ENCODE assay signal across 8 cellular contexts in the genomic region with DNA sequence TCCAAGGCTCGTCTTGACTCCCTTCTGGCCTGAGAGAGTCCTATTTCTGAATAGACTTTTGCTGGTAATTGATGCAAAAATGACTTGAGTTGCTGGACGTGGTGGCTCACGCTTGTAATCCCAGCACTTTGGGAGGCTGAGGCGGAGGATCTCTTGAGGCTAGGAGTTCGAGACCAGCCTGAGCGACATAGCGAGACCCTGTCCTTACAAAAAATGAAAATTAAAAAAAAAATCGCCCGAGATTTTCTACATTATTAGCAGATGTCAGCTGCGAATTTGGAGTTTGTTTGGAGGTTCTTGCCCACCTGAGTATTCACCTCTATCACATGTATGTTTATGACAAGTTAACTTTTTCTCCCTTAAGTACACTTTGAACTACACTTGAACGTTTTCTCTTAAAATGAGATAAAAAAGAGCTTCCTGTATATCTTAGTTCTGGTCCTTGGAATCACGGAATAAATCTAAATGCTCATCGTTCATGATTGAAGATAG. TPM values are rescaled to one million over a fixed set of nuclear protein-coding genes. Genes with fewer than 3 reads are reported as not detected.
DNase-seq lines count a peak whose midpoint lies in the region; ATAC-seq and TF ChIP-seq lines count a peak whose summit lies in the region.

No MANE protein-coding gene starts in this region.

- H3K4me3 ChIP-seq in heart left ventricle (peak overlapping the region in 10 of 12 donors; percentile 69 to 99 (median 85)), mesenchymal stem cell (ENCODE audit: insufficient read depth in 1 of 2, low read depth in 1 of 2, low read length in 2 of 2) (peak overlapping the region in 1 of 2 experiments; percentile 100), upper lobe of left lung (peak overlapping the region in 3 of 4 donors; percentile 66 to 73 (median 70)), aorta (ENCODE audit: low read length in 2 of 2) (no peak overlapping the region)

- no peak overlapping the region for H2BK12ac ChIP-seq in mesenchymal stem cell (ENCODE audit: low read length in 2 of 2)

- H3K4me3 Mint-ChIP-seq in brain = peak overlapping the region; percentile 87 to 97 (median 93)

- peaks cover 0 to 5% (median 0%) of the 10 kb centered on the region in 5 experiments for H3K9me3 Mint-ChIP-seq in brain

- no peaks in the 10 kb centered on the region for H3K9me3 ChIP-seq in heart left ventricle
- H3K9me3 ChIP-seq in mesenchymal stem cell (ENCODE audit: control insufficient read depth, low read length) = no peaks in the 10 kb centered on the region
- H3K9me3 ChIP-seq in upper lobe of left lung = no peaks in the 10 kb centered on the region
- no peaks in the 10 kb centered on the region for H3K9me3 ChIP-seq in aorta (ENCODE audit: control insufficient read depth, low read length)

- intact Hi-C loops in heart left ventricle (cut with DNase I) (loop anchor here in 2 of 10 donors (2.0 kb wide), 3 partner anchors 58 to 276 kb away; a partner anchor contains a TSS), Right ventricle myocardium inferior (cut with DNase I) (loop anchor here (5.0 kb wide), 2 partner anchors 104 to 111 kb away; a partner anchor contains a TSS), aorta (cut with DNase I) (loop anchor here (2.0 to 10.0 kb wide), 2 partner anchors 58 to 94 kb away; a partner anchor contains a TSS)

- H3K27ac ChIP-seq in heart left ventricle = peak overlapping the region in 11 of 12 donors; percentile 87 to 98 (median 95)
- H3K27ac ChIP-seq in mesenchymal stem cell (ENCODE audit: low read length, poor library complexity, severe bottlenecking) = peak overlapping the region; percentile 62
- peak overlapping the region; percentile 95 to 96 (median 96) for H3K27ac ChIP-seq in upper lobe of left lung
- H3K27ac ChIP-seq in aorta (ENCODE audit: low read depth in 1 of 2, low read length in 2 of 2) = peak overlapping the region in 1 of 2 donors; percentile 79

- H3K9ac ChIP-seq in mesenchymal stem cell (ENCODE audit: low read length) = peak overlapping the region; percentile 99

- H3K36me3 Mint-ChIP-seq in brain = no peaks in the 10 kb centered on the region

- peak overlapping the region in 1 of 2 experiments; percentile 55 for H3K4ac ChIP-seq in mesenchymal stem cell (ENCODE audit: low read depth in 1 of 2, low read length in 2 of 2)

- H2BK15ac ChIP-seq in mesenchymal stem cell (ENCODE audit: low read depth, poor library complexity, severe bottlenecking) = no peak overlapping the region

- 72 to 79% (median 72%) methylated on average over 13 of the region's 13 CpGs for WGBS in heart left ventricle, 4 donors
- 81% methylated on average over 10 of the region's 13 CpGs for WGBS in mesenchymal stem cell
- 68 to 74% methylated on average over 13 of the region's 13 CpGs for WGBS in upper lobe of left lung, 2 donors
- WGBS in aorta, 2 donors = 67 to 68% methylated on average over 13 of the region's 13 CpGs

- H2BK5ac ChIP-seq in mesenchymal stem cell (ENCODE audit: low read depth, low read length, poor library complexity, severe bottlenecking) = no peak overlapping the region

- no peak for TF ChIP-seq POLR2A in heart left ventricle (IDR thresholded peaks at IDR 0.05)
- no peak for TF ChIP-seq POLR2A in upper lobe of left lung (IDR thresholded peaks at IDR 0.05)

- no peak for TF ChIP-seq EP300 in upper lobe of left lung (IDR thresholded peaks at IDR 0.05)

- peak overlapping the region; percentile 11 for H4K91ac ChIP-seq in mesenchymal stem cell (ENCODE audit: low read length)

- DNase-seq in heart left ventricle (no peak), Right ventricle myocardium inferior (ENCODE audit: missing footprints) (no peak), mesenchymal stem cell (no peak), upper lobe of left lung (no peak), aorta (no peak)
- no peak for DNase-seq in stimulated activated CD4-positive, alpha-beta T cell treated with anti-CD3 and anti-CD28 coated beads, Interleukin-1b, Interleukin-23, amount 100 ng/mL, for 48 hours

- H3K27me3 ChIP-seq in heart left ventricle (no peaks in the 10 kb centered on the region), mesenchymal stem cell (ENCODE audit: control insufficient read depth in 1 of 2, insufficient read depth in 1 of 2, low read length in 2 of 2) (no peaks in the 10 kb centered on the region), upper lobe of left lung (no peaks in the 10 kb centered on the region), aorta (ENCODE audit: control insufficient read depth in 1 of 2, insufficient read depth in 2 of 2, low read length in 1 of 2) (no peaks in the 10 kb centered on the region)

- H3K27me3 Mint-ChIP-seq in brain = peaks cover 13% of the 10 kb centered on the region

- no peaks in the 10 kb centered on the region for H3K36me3 ChIP-seq in heart left ventricle
- no peaks in the 10 kb centered on the region for H3K36me3 ChIP-seq in mesenchymal stem cell (ENCODE audit: control insufficient read depth in 1 of 2, insufficient read depth in 2 of 2, low read depth in 1 of 2, low read length in 2 of 2)
- H3K36me3 ChIP-seq in upper lobe of left lung = no peaks in the 10 kb centered on the region
- no peaks in the 10 kb centered on the region for H3K36me3 ChIP-seq in aorta (ENCODE audit: control insufficient read depth in 1 of 2, insufficient read depth in 2 of 2, low read length in 1 of 2)

- H3K4me1 Mint-ChIP-seq in brain = peaks cover 25% of the 10 kb centered on the region

- TF ChIP-seq CTCF in heart left ventricle (IDR thresholded peaks at IDR 0.05) (no peak), brain (conservative IDR thresholded peaks at IDR 0.05) (no peak), upper lobe of left lung (IDR thresholded peaks at IDR 0.05) (no peak)

- no peak overlapping the region for H3K23ac ChIP-seq in mesenchymal stem cell (ENCODE audit: low read length in 2 of 2)

- peak overlapping the region; percentile 30 for H3K4me2 ChIP-seq in mesenchymal stem cell (ENCODE audit: low read length, poor library complexity, severe bottlenecking)

- H3K14ac ChIP-seq in mesenchymal stem cell (ENCODE audit: low read length in 2 of 2) = no peak overlapping the region

- no peak overlapping the region for H2BK120ac ChIP-seq in mesenchymal stem cell (ENCODE audit: low read depth, low read length)

- H3K79me1 ChIP-seq in mesenchymal stem cell (replicated peaks; ENCODE audit: low read length, poor library complexity, severe bottlenecking) = no peaks in the 10 kb centered on the region

- H2AFZ ChIP-seq in mesenchymal stem cell (ENCODE audit: low read depth, low read length) = peak overlapping the region; percentile 94

- H3K4me1 ChIP-seq in heart left ventricle = peaks cover 0 to 13% (median 4%) of the 10 kb centered on the region in 12 donors
- H3K4me1 ChIP-seq in mesenchymal stem cell (ENCODE audit: control insufficient read depth, insufficient read depth, low read depth, low read length) = peaks cover 1% of the 10 kb centered on the region
- H3K4me1 ChIP-seq in upper lobe of left lung = peaks cover 5 to 12% (median 7%) of the 10 kb centered on the region in 4 donors
- H3K4me1 ChIP-seq in aorta (ENCODE audit: control insufficient read depth in 1 of 2, insufficient read depth in 2 of 2, low read length in 2 of 2) = no peaks in the 10 kb centered on the region

- no peak overlapping the region for H3K18ac ChIP-seq in mesenchymal stem cell (ENCODE audit: low read depth in 1 of 2, low read length in 2 of 2)

- H2AK5ac ChIP-seq in mesenchymal stem cell (ENCODE audit: low read length, severe bottlenecking) = no peak overlapping the region

- H3K27ac Mint-ChIP-seq in brain = peak overlapping the region; percentile 99 to 100 (median 99)

- peak overlapping the region; percentile 10 for H4K8ac ChIP-seq in mesenchymal stem cell (ENCODE audit: low read length)

- ATAC-seq in heart left ventricle (no peak), Right ventricle myocardium inferior (no peak), upper lobe of left lung (ENCODE audit: low FRiP score in 2 of 2) (no peak), aorta (ENCODE audit: low FRiP score) (no peak), GM18873 (IDR thresholded peaks at IDR 0.05; ENCODE audit: low FRiP score, unreplicated experiment) (no peak)

RNA-seq across cellular contexts. Expression of a gene that starts 0.5 kb away (rescaled TPM):
- total RNA-seq in heart left ventricle = 10 to 100 TPM in 5 of 9 donors, 1 to 10 TPM in 4; 6.2 to 14.9 (median 10.9) TPM
- 1 to 10 TPM; 3.5 to 6.5 TPM for polyA plus RNA-seq in heart left ventricle
- total RNA-seq in Right ventricle myocardium inferior = 14.1 TPM
- 8.6 TPM for polyA plus RNA-seq in brain (ENCODE audit: insufficient read depth, low read depth, low replicate concordance)
- polyA plus RNA-seq in mesenchymal stem cell (2013, experiment 1 of 2) = 4.7 TPM
- polyA plus RNA-seq in mesenchymal stem cell (2013, experiment 2 of 2) = 5.5 TPM
- 10 to 100 TPM in 4 of 6 donors, 1 to 10 TPM in 2; 7.8 to 15.0 (median 12.4) TPM for total RNA-seq in upper lobe of left lung
- total RNA-seq in aorta = 10 to 100 TPM; 12.4 to 17.9 TPM
- polyA plus RNA-seq in aorta = 1 to 10 TPM; 8.0 to 8.1 TPM

RNA-seq across cellular contexts. Expression of a gene that starts 57.1 kb away (rescaled TPM):
- total RNA-seq in heart left ventricle (10 to 100 TPM; 26.1 to 53.0 (median 42.1) TPM), Right ventricle myocardium inferior (49.1 TPM), upper lobe of left lung (100 to 1,000 TPM in 3 of 6 donors, 10 to 100 TPM in 3; 51.4 to 292 (median 101) TPM), aorta (100 to 1,000 TPM in 1 of 2 donors, 10 to 100 TPM in 1; 87.6 to 150 TPM)
- polyA plus RNA-seq in heart left ventricle (10 to 100 TPM; 18.7 to 47.7 TPM), brain (ENCODE audit: insufficient read depth, low read depth, low replicate concordance) (30.5 TPM), aorta (10 to 100 TPM; 27.8 to 79.3 TPM)
- 35.6 TPM for polyA plus RNA-seq in mesenchymal stem cell (2013, experiment 1 of 2)
- polyA plus RNA-seq in mesenchymal stem cell (2013, experiment 2 of 2) = 38.6 TPM

Comparison
In these comparisons a context has a peak if more than half of its experiments do, and no peak if none do; other contexts are left out.
1. H3K4me3 ChIP-seq: peak in heart left ventricle (10 of 12) and upper lobe of left lung (3 of 4); none in aorta (0 of 2).